Comparison of ENCODE assay signal across 8 cellular contexts in the genomic region with DNA sequence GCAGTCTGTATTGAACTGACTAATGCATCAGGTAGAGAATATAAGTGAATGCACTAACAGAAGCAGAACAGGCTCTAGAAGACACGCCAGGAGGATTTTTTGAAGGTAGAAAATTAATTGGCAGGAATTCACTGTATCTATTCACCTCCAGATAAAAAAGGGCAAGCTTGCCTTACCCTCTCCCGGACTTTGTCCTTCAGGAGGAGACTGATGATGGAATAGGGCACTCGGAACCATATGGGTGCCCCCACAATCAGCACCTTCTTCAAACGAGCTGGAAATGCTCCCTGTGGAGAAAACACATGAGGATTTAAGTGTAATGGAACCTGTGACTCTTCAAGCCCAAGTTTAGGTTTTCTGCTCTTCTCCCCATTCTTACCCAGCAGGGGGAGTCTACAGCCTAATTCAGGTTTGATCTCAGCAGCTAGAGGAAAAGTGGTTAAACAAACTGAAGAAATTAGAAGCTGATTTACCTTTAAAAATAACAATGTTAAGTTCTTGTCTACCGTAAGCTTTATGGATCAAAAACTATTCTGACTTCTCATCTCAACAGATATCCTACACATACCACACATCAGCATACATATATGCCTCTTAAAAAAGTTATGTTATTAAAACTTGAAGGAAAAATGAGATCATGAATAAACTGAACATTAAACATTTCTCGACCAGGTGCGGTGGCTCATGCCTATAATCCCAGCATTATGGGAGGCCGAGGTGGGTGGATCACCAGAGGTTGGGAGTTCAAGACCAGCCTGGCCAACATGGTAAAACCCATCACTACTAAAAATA. TPM values are rescaled to one million over a fixed set of nuclear protein-coding genes. Genes with fewer than 3 reads are reported as not detected.
A peak's percentile ranks its signal among the peaks of the same experiment; 100 is the strongest.
DNase-seq lines count a peak whose midpoint lies in the region; ATAC-seq, FAIRE-seq and TF ChIP-seq lines count a peak whose summit lies in the region.

No MANE protein-coding gene starts in this region.

- H3K18ac ChIP-seq in mesendoderm (ENCODE audit: low read length), result no peak overlapping the region

- H2BK5ac ChIP-seq in mesendoderm (ENCODE audit: low read length), result no peak overlapping the region

- H3K27ac ChIP-seq in breast epithelium (no peak overlapping the region), mesendoderm (ENCODE audit: low read depth, low read length) (no peak overlapping the region)

- H3K9ac ChIP-seq in mesendoderm (ENCODE audit: low read length), result no peak overlapping the region

- peak; percentile 17 for DNase-seq in stimulated activated CD4-positive, alpha-beta T cell treated with anti-CD3 and anti-CD28 coated beads, Interleukin-2, amount 100 ng/mL, for 4 hours (ENCODE audit: low read depth)
- no peak for DNase-seq in stimulated activated CD4-positive, alpha-beta T cell treated with anti-CD3 and anti-CD28 coated beads, Interleukin-1b, Interleukin-23, amount 100 ng/mL, for 48 hours
- peak; percentile 5 for DNase-seq in NCI-H2196 (lab: John Stamatoyannopoulos, UW; ENCODE audit: unreplicated experiment)
- DNase-seq in breast epithelium (ENCODE audit: low spot score in 2 of 2), result no peak
- peak; percentile 63 for DNase-seq in mesendoderm
- no peak for DNase-seq in NCI-H1092 (lab: John Stamatoyannopoulos, UW)
- DNase-seq in GM12892 (ENCODE audit: insufficient read length), result no peak

- TF ChIP-seq POLR2A in breast epithelium (IDR thresholded peaks at IDR 0.05) (no peak), GM12892 (IDR thresholded peaks at IDR 0.05; ENCODE audit: low read depth, low read length) (no peak)

- peak; percentile 43 to 45 (median 45) for TF ChIP-seq CTCF in breast epithelium (IDR thresholded peaks at IDR 0.05)

- no peak overlapping the region for H2BK15ac ChIP-seq in mesendoderm (replicated peaks; ENCODE audit: low read depth)

- no peak overlapping the region for H3K4ac ChIP-seq in mesendoderm (ENCODE audit: low read depth, low read length)

- H3K56ac ChIP-seq in mesendoderm (ENCODE audit: low read length), result no peak overlapping the region

- H3K79me2 ChIP-seq in mesendoderm (ENCODE audit: control insufficient read depth, insufficient read depth, low read length), result no peaks in the 10 kb centered on the region

- no peak overlapping the region for H4K5ac ChIP-seq in mesendoderm (ENCODE audit: low read length)

- H3K4me3 ChIP-seq in breast epithelium, result no peak overlapping the region
- H3K4me3 ChIP-seq in mesendoderm (ENCODE audit: low read length), result no peak overlapping the region

- no peak for FAIRE-seq in GM12892 (lab: Jason Lieb, UNC)

- H3K4me1 ChIP-seq in breast epithelium, result no peaks in the 10 kb centered on the region
- H3K4me1 ChIP-seq in mesendoderm (ENCODE audit: control insufficient read depth, low read depth, low read length), result no peaks in the 10 kb centered on the region

- H3K79me1 ChIP-seq in mesendoderm (ENCODE audit: low read length), result no peaks in the 10 kb centered on the region

- H3K27me3 ChIP-seq in breast epithelium, result no peaks in the 10 kb centered on the region
- H3K27me3 ChIP-seq in mesendoderm (ENCODE audit: insufficient read depth, low read length, poor library complexity), result no peaks in the 10 kb centered on the region

- no peak overlapping the region for H3K23ac ChIP-seq in mesendoderm (ENCODE audit: low read length)

- H2BK120ac ChIP-seq in mesendoderm (ENCODE audit: low read depth, low read length), result no peak overlapping the region

- no peak overlapping the region for H2AK5ac ChIP-seq in mesendoderm (ENCODE audit: low read length)

- no peak overlapping the region for H3K4me2 ChIP-seq in mesendoderm (ENCODE audit: low read length)

- no peak overlapping the region for H4K8ac ChIP-seq in mesendoderm (ENCODE audit: low read depth, low read length)

- intact Hi-C loops in breast epithelium (cut with DNase I; ENCODE audit: low total_unique reads), result no loop called here

- no CpG with 5 or more reads among the region's 8 CpGs for WGBS in mesendoderm (ENCODE audit: extremely low coverage, insufficient coverage, low lambda C conversion rate)

- H3K36me3 ChIP-seq in breast epithelium (peaks cover 4% of the 10 kb centered on the region), mesendoderm (ENCODE audit: control insufficient read depth, insufficient read depth, low read length) (peaks cover 9% of the 10 kb centered on the region)

- ATAC-seq in GM19035 (IDR thresholded peaks at IDR 0.05; ENCODE audit: unreplicated experiment), result no peak

- no peaks in the 10 kb centered on the region for H3K9me3 ChIP-seq in breast epithelium

RNA-seq across cellular contexts. Expression of a gene that starts 57.4 kb away (rescaled TPM):
- 10 to 100 TPM; 40.2 to 66.9 (median 49.5) TPM for total RNA-seq in breast epithelium
- 34.8 TPM for polyA plus RNA-seq in mesendoderm (2013, experiment 1 of 2)
- polyA plus RNA-seq in mesendoderm (2013, experiment 2 of 2), result 35.3 TPM
- 21.7 TPM for polyA plus RNA-seq in GM12892 (2012; ENCODE audit: missing spikeins)

Comparison
In these comparisons a context has a peak if more than half of its experiments do, and no peak if none do; other contexts are left out.
1. DNase-seq: peak in stimulated activated CD4-positive, alpha-beta T cell treated with anti-CD3 and anti-CD28 coated beads, Interleukin-2, amount 100 ng/mL, for 4 hours (single experiment), NCI-H2196 (single experiment) and mesendoderm (single experiment); none in stimulated activated CD4-positive, alpha-beta T cell treated with anti-CD3 and anti-CD28 coated beads, Interleukin-1b, Interleukin-23, amount 100 ng/mL, for 48 hours (single experiment), breast epithelium (0 of 2), NCI-H1092 (single experiment) and GM12892 (single experiment).